Comparison of ENCODE assay signal across 1 cellular context in genomic region chr15:48465410-48465809, GRCh38.
TF ChIP-seq lines count a peak whose summit lies in the region.

No MANE protein-coding gene starts in this region.

TF ChIP-seq in IMR-90, 13 proteins besides CTCF, POLR2A, EP300 and RAD21 (continued from another document):
- no peak for TF ChIP-seq MAFK (IDR thresholded peaks at IDR 0.05; ENCODE audit: low read depth, low read length)
- no peak for TF ChIP-seq MXI1 (IDR thresholded peaks at IDR 0.05; ENCODE audit: borderline replicate concordance, low read depth, low read length)
- TF ChIP-seq MAZ (IDR thresholded peaks at IDR 0.05; ENCODE audit: borderline replicate concordance, low read depth, low read length): no peak
- no peak for TF ChIP-seq ELK1 (IDR thresholded peaks at IDR 0.05; ENCODE audit: borderline replicate concordance, low read depth, low read length)
- TF ChIP-seq BHLHE40 (IDR thresholded peaks at IDR 0.05; ENCODE audit: low read depth, low read length): no peak
- TF ChIP-seq SMC3 (IDR thresholded peaks at IDR 0.05; ENCODE audit: low read depth, low read length): no peak
- TF ChIP-seq RFX5 (IDR thresholded peaks at IDR 0.05; ENCODE audit: low read depth, low read length): no peak
- TF ChIP-seq RCOR1 (IDR thresholded peaks at IDR 0.05; ENCODE audit: insufficient replicate concordance, low read length): no peak
- no peak for TF ChIP-seq FOS (IDR thresholded peaks at IDR 0.05; ENCODE audit: low read depth, low read length)
- TF ChIP-seq USF2 (IDR thresholded peaks at IDR 0.05; ENCODE audit: low read depth, low read length): no peak
- TF ChIP-seq CEBPB (IDR thresholded peaks at IDR 0.05; ENCODE audit: low read depth, low read length): no peak
